8 cellular contexts compared by ENCODE assay signal in genomic region chr1:224430511-224431113, GRCh38. TPM values are rescaled to one million over a fixed set of nuclear protein-coding genes. Genes with fewer than 3 reads are reported as not detected.
DNase-seq lines count a peak whose midpoint lies in the region; ATAC-seq and TF ChIP-seq lines count a peak whose summit lies in the region.

No MANE protein-coding gene starts in this region.

- intact Hi-C loops in ovary (cut with DNase I), result no loop called here

- DNase-seq in ELR (ENCODE audit: low read depth), result peak; percentile 78
- DNase-seq in OCI-M1 (lab: John Stamatoyannopoulos, UW), result peak; percentile 79
- peak; percentile 74 to 79 for DNase-seq in cardiac fibroblast (ENCODE audit: low read depth in 2 of 2)
- peak; percentile 33 for DNase-seq in midbrain (lab: John Stamatoyannopoulos, UW)
- DNase-seq in DMS79 (lab: John Stamatoyannopoulos, UW), result no peak
- DNase-seq in cortex of kidney (lab: John Stamatoyannopoulos, UW), result no peak
- DNase-seq in ovary, result no peak

- 19 to 30% (median 26%) methylated on average over 2 of the region's 2 CpGs for WGBS in ovary, 3 donors

- no peaks in the 10 kb centered on the region for H3K9me3 ChIP-seq in ovary

- no peak overlapping the region for H3K27ac ChIP-seq in ovary

- TF ChIP-seq CTCF in cardiac fibroblast (IDR thresholded peaks at IDR 0.05; ENCODE audit: low read depth, low read length) (no peak), ovary (IDR thresholded peaks at IDR 0.05) (no peak)

- no peak for TF ChIP-seq POLR2A in ovary (IDR thresholded peaks at IDR 0.05)

- no peaks in the 10 kb centered on the region for H3K27me3 ChIP-seq in ovary

- H3K36me3 ChIP-seq in ovary, result no peaks in the 10 kb centered on the region

- no peak for TF ChIP-seq EP300 in ovary (IDR thresholded peaks at IDR 0.05)

- peaks cover 6% of the 10 kb centered on the region for H3K4me1 ChIP-seq in ovary (ENCODE audit: insufficient read depth)

- ATAC-seq in GM21825 (IDR thresholded peaks at IDR 0.05; ENCODE audit: unreplicated experiment), result peak; percentile 31

- H3K4me3 ChIP-seq in cardiac fibroblast (replicated peaks in 1 of 2; ENCODE audit: low read depth in 2 of 2, low read length in 2 of 2), result peak overlapping the region in 1 of 2 donors; percentile 12
- H3K4me3 ChIP-seq in ovary, result no peak overlapping the region

RNA-seq across cellular contexts. Expression of gene WDR26, which starts 4.0 kb away (rescaled TPM):
- total RNA-seq in ovary, result 10 to 100 TPM; 50.4 to 66.5 (median 57.9) TPM
- polyA plus RNA-seq in ovary, result 10 to 100 TPM; 28.5 to 55.7 TPM

Comparison
In these comparisons a context has a peak if more than half of its experiments do, and no peak if none do; other contexts are left out.
1. DNase-seq: peak in ELR (single experiment), OCI-M1 (single experiment), cardiac fibroblast (2 of 2) and midbrain (single experiment); none in DMS79 (single experiment), cortex of kidney (single experiment) and ovary (0 of 5).